19 cellular contexts compared by ENCODE assay signal in genomic region chr2:162009543-162009942, GRCh38.
"Had no signal": no experiment of that assay in that cellular context is flagged by ENCODE, and none has a peak within 500 bp of the region (broad histone marks: within the 10 kb centered on the region; RNA-seq: fewer than 3 reads in every experiment).

No MANE protein-coding gene starts in this region.

- H3K27me3 Mint-ChIP-seq: natural killer cell treated with Interleukin-12 subunit alpha and Interleukin-12 subunit beta and Interleukin-15 and Interleukin-18, amount 100 ng/mL, for 72 hours had no signal

- H3K4me3 Mint-ChIP-seq: natural killer cell treated with Interleukin-12 subunit alpha and Interleukin-12 subunit beta and Interleukin-15 and Interleukin-18, amount 100 ng/mL, for 72 hours; neural progenitor cell had no signal

- H3K4me3 ChIP-seq: dorsolateral prefrontal cortex, gastrocnemius medialis, heart right ventricle, mucosa of descending colon, neural progenitor cell, ovary, right atrium auricular region had no signal

- H3K9ac ChIP-seq: neural progenitor cell had no signal

- H3K36me3 Mint-ChIP-seq: neural progenitor cell had no signal

- H2AFZ ChIP-seq: neural progenitor cell had no signal

- H3K27ac Mint-ChIP-seq: neural progenitor cell had no signal

- ATAC-seq: esophagus mucosa; gastrocnemius medialis; heart right ventricle; left lobe of liver; mucosa of descending colon; natural killer cell treated with Interleukin-12 subunit alpha and Interleukin-12 subunit beta and Interleukin-15 and Interleukin-18, amount 100 ng/mL, for 72 hours had no signal

- H3K27me3 ChIP-seq: dorsolateral prefrontal cortex, gastrocnemius medialis, heart right ventricle, neural progenitor cell, ovary, right atrium auricular region had no signal

- H3K36me3 ChIP-seq: gastrocnemius medialis, neural progenitor cell, ovary, right atrium auricular region had no signal

- H3K4me2 ChIP-seq: neural progenitor cell had no signal

- H3K4me1 ChIP-seq: gastrocnemius medialis, right atrium auricular region had no signal

- H3K9me3 Mint-ChIP-seq: natural killer cell treated with Interleukin-12 subunit alpha and Interleukin-12 subunit beta and Interleukin-15 and Interleukin-18, amount 100 ng/mL, for 72 hours; neural progenitor cell had no signal

- H3K27ac ChIP-seq: gastrocnemius medialis, heart right ventricle, neural progenitor cell, ovary, right atrium auricular region had no signal

- H3K9me3 ChIP-seq: gastrocnemius medialis, heart right ventricle, mucosa of descending colon, ovary, right atrium auricular region had no signal

- DNase-seq: cortex of kidney; dorsolateral prefrontal cortex; effector CD8-positive, alpha-beta T cell; gastrocnemius medialis; heart right ventricle; hypothalamus; islet precursor cell; mammary epithelial cell; mucosa of descending colon; nucleus accumbens; ovary; small intestine; stimulated activated CD4-positive, alpha-beta T cell treated with anti-CD3 and anti-CD28 coated beads, Interleukin-2, amount 100 ng/mL, for 48 hours; stimulated activated naive CD4-positive, alpha-beta T cell treated with Interleukin-2 at 50 U/mL for 16 hours had no signal
